1 cellular context compared by ENCODE assay signal in the genomic region with DNA sequence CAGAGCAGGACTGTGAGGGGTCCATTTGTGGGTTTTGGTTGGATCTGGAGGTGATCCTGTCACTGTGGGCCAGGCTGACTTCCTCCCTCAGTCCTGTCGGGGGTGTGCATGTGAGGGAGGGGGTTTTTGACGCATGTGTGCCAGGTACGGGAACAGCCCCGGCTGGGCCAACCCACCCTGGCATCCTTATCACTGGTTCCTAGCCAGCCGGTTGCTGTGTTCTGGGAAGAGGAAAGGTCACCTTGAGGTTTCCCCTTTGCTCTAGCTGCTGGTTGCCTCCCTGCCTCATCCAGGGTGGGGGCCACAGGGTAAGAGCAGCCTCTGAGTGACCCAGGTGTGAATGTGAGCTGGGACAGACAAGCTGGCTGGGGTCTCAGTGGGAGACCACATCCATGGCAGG.
TF ChIP-seq lines count a peak whose summit lies in the region.

No MANE protein-coding gene starts in this region.

TF ChIP-seq in H1, 55 proteins besides CTCF, POLR2A, EP300 and RAD21:
- no peak for TF ChIP-seq JUND (IDR thresholded peaks at IDR 0.05; ENCODE audit: low read length)
- no peak for TF ChIP-seq MAFK (IDR thresholded peaks at IDR 0.05; ENCODE audit: low read depth, low read length)
- TF ChIP-seq, protein P1, sequence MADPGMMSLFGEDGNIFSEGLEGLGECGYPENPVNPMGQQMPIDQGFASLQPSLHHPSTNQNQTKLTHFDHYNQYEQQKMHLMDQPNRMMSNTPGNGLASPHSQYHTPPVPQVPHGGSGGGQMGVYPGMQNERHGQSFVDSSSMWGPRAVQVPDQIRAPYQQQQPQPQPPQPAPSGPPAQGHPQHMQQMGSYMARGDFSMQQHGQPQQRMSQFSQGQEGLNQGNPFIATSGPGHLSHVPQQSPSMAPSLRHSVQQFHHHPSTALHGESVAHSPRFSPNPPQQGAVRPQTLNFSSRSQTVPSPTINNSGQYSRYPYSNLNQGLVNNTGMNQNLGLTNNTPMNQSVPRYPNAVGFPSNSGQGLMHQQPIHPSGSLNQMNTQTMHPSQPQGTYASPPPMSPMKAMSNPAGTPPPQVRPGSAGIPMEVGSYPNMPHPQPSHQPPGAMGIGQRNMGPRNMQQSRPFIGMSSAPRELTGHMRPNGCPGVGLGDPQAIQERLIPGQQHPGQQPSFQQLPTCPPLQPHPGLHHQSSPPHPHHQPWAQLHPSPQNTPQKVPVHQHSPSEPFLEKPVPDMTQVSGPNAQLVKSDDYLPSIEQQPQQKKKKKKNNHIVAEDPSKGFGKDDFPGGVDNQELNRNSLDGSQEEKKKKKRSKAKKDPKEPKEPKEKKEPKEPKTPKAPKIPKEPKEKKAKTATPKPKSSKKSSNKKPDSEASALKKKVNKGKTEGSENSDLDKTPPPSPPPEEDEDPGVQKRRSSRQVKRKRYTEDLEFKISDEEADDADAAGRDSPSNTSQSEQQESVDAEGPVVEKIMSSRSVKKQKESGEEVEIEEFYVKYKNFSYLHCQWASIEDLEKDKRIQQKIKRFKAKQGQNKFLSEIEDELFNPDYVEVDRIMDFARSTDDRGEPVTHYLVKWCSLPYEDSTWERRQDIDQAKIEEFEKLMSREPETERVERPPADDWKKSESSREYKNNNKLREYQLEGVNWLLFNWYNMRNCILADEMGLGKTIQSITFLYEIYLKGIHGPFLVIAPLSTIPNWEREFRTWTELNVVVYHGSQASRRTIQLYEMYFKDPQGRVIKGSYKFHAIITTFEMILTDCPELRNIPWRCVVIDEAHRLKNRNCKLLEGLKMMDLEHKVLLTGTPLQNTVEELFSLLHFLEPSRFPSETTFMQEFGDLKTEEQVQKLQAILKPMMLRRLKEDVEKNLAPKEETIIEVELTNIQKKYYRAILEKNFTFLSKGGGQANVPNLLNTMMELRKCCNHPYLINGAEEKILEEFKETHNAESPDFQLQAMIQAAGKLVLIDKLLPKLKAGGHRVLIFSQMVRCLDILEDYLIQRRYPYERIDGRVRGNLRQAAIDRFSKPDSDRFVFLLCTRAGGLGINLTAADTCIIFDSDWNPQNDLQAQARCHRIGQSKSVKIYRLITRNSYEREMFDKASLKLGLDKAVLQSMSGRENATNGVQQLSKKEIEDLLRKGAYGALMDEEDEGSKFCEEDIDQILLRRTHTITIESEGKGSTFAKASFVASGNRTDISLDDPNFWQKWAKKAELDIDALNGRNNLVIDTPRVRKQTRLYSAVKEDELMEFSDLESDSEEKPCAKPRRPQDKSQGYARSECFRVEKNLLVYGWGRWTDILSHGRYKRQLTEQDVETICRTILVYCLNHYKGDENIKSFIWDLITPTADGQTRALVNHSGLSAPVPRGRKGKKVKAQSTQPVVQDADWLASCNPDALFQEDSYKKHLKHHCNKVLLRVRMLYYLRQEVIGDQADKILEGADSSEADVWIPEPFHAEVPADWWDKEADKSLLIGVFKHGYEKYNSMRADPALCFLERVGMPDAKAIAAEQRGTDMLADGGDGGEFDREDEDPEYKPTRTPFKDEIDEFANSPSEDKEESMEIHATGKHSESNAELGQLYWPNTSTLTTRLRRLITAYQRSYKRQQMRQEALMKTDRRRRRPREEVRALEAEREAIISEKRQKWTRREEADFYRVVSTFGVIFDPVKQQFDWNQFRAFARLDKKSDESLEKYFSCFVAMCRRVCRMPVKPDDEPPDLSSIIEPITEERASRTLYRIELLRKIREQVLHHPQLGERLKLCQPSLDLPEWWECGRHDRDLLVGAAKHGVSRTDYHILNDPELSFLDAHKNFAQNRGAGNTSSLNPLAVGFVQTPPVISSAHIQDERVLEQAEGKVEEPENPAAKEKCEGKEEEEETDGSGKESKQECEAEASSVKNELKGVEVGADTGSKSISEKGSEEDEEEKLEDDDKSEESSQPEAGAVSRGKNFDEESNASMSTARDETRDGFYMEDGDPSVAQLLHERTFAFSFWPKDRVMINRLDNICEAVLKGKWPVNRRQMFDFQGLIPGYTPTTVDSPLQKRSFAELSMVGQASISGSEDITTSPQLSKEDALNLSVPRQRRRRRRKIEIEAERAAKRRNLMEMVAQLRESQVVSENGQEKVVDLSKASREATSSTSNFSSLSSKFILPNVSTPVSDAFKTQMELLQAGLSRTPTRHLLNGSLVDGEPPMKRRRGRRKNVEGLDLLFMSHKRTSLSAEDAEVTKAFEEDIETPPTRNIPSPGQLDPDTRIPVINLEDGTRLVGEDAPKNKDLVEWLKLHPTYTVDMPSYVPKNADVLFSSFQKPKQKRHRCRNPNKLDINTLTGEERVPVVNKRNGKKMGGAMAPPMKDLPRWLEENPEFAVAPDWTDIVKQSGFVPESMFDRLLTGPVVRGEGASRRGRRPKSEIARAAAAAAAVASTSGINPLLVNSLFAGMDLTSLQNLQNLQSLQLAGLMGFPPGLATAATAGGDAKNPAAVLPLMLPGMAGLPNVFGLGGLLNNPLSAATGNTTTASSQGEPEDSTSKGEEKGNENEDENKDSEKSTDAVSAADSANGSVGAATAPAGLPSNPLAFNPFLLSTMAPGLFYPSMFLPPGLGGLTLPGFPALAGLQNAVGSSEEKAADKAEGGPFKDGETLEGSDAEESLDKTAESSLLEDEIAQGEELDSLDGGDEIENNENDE (IDR thresholded peaks at IDR 0.05; ENCODE audit: insufficient replicate concordance, low read length): no peak
